In genomic region chr21:41536076-41536826, GRCh38 we compare ENCODE assay signal across 1 cellular context.
TF ChIP-seq lines count a peak whose summit lies in the region.

No MANE protein-coding gene starts in this region.

TF ChIP-seq in GM23338, 12 proteins besides CTCF, POLR2A, EP300 and RAD21 (continued from another document):
- TF ChIP-seq, protein P1, sequence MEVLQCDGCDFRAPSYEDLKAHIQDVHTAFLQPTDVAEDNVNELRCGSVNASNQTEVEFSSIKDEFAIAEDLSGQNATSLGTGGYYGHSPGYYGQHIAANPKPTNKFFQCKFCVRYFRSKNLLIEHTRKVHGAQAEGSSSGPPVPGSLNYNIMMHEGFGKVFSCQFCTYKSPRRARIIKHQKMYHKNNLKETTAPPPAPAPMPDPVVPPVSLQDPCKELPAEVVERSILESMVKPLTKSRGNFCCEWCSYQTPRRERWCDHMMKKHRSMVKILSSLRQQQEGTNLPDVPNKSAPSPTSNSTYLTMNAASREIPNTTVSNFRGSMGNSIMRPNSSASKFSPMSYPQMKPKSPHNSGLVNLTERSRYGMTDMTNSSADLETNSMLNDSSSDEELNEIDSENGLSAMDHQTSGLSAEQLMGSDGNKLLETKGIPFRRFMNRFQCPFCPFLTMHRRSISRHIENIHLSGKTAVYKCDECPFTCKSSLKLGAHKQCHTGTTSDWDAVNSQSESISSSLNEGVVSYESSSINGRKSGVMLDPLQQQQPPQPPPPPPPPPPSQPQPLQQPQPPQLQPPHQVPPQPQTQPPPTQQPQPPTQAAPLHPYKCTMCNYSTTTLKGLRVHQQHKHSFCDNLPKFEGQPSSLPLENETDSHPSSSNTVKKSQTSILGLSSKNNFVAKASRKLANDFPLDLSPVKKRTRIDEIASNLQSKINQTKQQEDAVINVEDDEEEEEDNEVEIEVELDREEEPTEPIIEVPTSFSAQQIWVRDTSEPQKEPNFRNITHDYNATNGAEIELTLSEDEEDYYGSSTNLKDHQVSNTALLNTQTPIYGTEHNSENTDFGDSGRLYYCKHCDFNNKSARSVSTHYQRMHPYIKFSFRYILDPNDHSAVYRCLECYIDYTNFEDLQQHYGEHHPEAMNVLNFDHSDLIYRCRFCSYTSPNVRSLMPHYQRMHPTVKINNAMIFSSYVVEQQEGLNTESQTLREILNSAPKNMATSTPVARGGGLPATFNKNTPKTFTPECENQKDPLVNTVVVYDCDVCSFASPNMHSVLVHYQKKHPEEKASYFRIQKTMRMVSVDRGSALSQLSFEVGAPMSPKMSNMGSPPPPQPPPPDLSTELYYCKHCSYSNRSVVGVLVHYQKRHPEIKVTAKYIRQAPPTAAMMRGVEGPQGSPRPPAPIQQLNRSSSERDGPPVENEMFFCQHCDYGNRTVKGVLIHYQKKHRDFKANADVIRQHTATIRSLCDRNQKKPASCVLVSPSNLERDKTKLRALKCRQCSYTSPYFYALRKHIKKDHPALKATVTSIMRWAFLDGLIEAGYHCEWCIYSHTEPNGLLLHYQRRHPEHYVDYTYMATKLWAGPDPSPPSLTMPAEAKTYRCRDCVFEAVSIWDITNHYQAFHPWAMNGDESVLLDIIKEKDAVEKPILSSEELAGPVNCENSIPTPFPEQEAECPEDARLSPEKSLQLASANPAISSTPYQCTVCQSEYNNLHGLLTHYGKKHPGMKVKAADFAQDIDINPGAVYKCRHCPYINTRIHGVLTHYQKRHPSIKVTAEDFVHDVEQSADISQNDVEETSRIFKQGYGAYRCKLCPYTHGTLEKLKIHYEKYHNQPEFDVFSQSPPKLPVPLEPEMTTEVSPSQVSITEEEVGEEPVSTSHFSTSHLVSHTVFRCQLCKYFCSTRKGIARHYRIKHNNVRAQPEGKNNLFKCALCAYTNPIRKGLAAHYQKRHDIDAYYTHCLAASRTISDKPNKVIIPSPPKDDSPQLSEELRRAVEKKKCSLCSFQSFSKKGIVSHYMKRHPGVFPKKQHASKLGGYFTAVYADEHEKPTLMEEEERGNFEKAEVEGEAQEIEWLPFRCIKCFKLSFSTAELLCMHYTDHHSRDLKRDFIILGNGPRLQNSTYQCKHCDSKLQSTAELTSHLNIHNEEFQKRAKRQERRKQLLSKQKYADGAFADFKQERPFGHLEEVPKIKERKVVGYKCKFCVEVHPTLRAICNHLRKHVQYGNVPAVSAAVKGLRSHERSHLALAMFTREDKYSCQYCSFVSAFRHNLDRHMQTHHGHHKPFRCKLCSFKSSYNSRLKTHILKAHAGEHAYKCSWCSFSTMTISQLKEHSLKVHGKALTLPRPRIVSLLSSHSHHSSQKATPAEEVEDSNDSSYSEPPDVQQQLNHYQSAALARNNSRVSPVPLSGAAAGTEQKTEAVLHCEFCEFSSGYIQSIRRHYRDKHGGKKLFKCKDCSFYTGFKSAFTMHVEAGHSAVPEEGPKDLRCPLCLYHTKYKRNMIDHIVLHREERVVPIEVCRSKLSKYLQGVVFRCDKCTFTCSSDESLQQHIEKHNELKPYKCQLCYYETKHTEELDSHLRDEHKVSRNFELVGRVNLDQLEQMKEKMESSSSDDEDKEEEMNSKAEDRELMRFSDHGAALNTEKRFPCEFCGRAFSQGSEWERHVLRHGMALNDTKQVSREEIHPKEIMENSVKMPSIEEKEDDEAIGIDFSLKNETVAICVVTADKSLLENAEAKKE (CRISPR knock-in tag; IDR thresholded peaks at IDR 0.05) = no peak
- no peak for TF ChIP-seq REST (IDR thresholded peaks at IDR 0.05; ENCODE audit: unreplicated experiment)
- no peak for TF ChIP-seq JUNB (IDR thresholded peaks at IDR 0.05; ENCODE audit: unreplicated experiment)
- TF ChIP-seq STAT1 (IDR thresholded peaks at IDR 0.05; ENCODE audit: unreplicated experiment) = no peak
- no peak for TF ChIP-seq EZH2phosphoT487 (IDR thresholded peaks at IDR 0.05; ENCODE audit: unreplicated experiment)
